Comparison of ENCODE assay signal across 1 cellular context in genomic region chr1:228165372-228166169, GRCh38.
A peak's percentile ranks its signal among the peaks of the same experiment; 100 is the strongest.
TF ChIP-seq lines count a peak whose summit lies in the region.

IBA57 (plus strand) TSS chr1:228165804; CDS start chr1:228165817, 13 bp downstream.

TF ChIP-seq in HepG2, 621 proteins besides CTCF, POLR2A, EP300 and RAD21 (continued from another document and continues in another):
- TF ChIP-seq ZNF318 (CRISPR knock-in tag; IDR thresholded peaks at IDR 0.05) (no peak), ZNF703 (CRISPR knock-in tag; IDR thresholded peaks at IDR 0.05; ENCODE audit: borderline replicate concordance) (no peak), ZNF674 (CRISPR knock-in tag; IDR thresholded peaks at IDR 0.05; ENCODE audit: low read depth) (no peak), DDIT3 (CRISPR knock-in tag; IDR thresholded peaks at IDR 0.05) (no peak), BRD4 (CRISPR knock-in tag; IDR thresholded peaks at IDR 0.05) (no peak), MYC (CRISPR knock-in tag; IDR thresholded peaks at IDR 0.05; ENCODE audit: borderline replicate concordance) (peak; percentile 84), ZNF430 (CRISPR knock-in tag; IDR thresholded peaks at IDR 0.05) (peak; percentile 76; the same call in 1 of the 2 replicates), KMT2B (CRISPR knock-in tag; IDR thresholded peaks at IDR 0.05) (peak; percentile 24; the same call in 1 of the 2 replicates), SNAI1 (CRISPR knock-in tag; IDR thresholded peaks at IDR 0.05; ENCODE audit: borderline replicate concordance) (no peak), ZNF781 (CRISPR knock-in tag; IDR thresholded peaks at IDR 0.05; ENCODE audit: borderline replicate concordance, not compliant biosample characterization) (no peak), MAZ (IDR thresholded peaks at IDR 0.05; ENCODE audit: borderline replicate concordance, low read depth, low read length) (peak; percentile 95), MAZ (CRISPR knock-in tag; IDR thresholded peaks at IDR 0.05; ENCODE audit: low read depth) (peak; percentile 98), STAG1 (CRISPR knock-in tag; IDR thresholded peaks at IDR 0.05) (0 out of 2 replicates have a peak, but pooled peaks have one; percentile 12), ZNF549 (CRISPR knock-in tag; IDR thresholded peaks at IDR 0.05) (no peak), NFE2 (CRISPR knock-in tag; IDR thresholded peaks at IDR 0.05) (no peak), FOXJ3 (CRISPR knock-in tag; IDR thresholded peaks at IDR 0.05; ENCODE audit: borderline replicate concordance) (no peak), IRF9 (CRISPR knock-in tag; IDR thresholded peaks at IDR 0.05; ENCODE audit: borderline replicate concordance) (no peak), ZSCAN25 (CRISPR knock-in tag; IDR thresholded peaks at IDR 0.05) (peak; percentile 56; the same call in 1 of the 2 replicates), JARID2 (CRISPR knock-in tag; IDR thresholded peaks at IDR 0.05; ENCODE audit: insufficient replicate concordance) (no peak), HOXA3 (CRISPR knock-in tag; IDR thresholded peaks at IDR 0.05) (peak; percentile 80), ZNF841 (CRISPR knock-in tag; IDR thresholded peaks at IDR 0.05; ENCODE audit: borderline replicate concordance) (no peak), PAWR (CRISPR knock-in tag; IDR thresholded peaks at IDR 0.05; ENCODE audit: borderline replicate concordance) (no peak), PHF5A (CRISPR knock-in tag; IDR thresholded peaks at IDR 0.05; ENCODE audit: low read depth, unreplicated experiment) (no peak), NBN (conservative IDR thresholded peaks at IDR 0.05) (no peak), NR2F2 (IDR thresholded peaks at IDR 0.05; ENCODE audit: borderline replicate concordance, low read depth) (no peak), MYPOP (CRISPR knock-in tag; IDR thresholded peaks at IDR 0.05) (peak; percentile 79; the same call in 1 of the 2 replicates), NCOA1 (CRISPR knock-in tag; IDR thresholded peaks at IDR 0.05) (no peak), RBFOX2 (IDR thresholded peaks at IDR 0.05; ENCODE audit: low read depth, low read length) (peak; percentile 100), ZNF101 (CRISPR knock-in tag; IDR thresholded peaks at IDR 0.05; ENCODE audit: borderline replicate concordance, low read depth) (no peak), KAT8 (CRISPR knock-in tag; IDR thresholded peaks at IDR 0.05) (peak; percentile 87), ZNF788 (CRISPR knock-in tag; IDR thresholded peaks at IDR 0.05; ENCODE audit: borderline replicate concordance) (0 out of 2 replicates have a peak, but pooled peaks have one; percentile 29), KAT7 (CRISPR knock-in tag; IDR thresholded peaks at IDR 0.05; ENCODE audit: borderline replicate concordance) (no peak), JUN (CRISPR knock-in tag; IDR thresholded peaks at IDR 0.05) (peak; percentile 83; the same call in 1 of the 2 replicates), ZNF878 (CRISPR knock-in tag; IDR thresholded peaks at IDR 0.05) (no peak), ZNF883 (CRISPR knock-in tag; IDR thresholded peaks at IDR 0.05; ENCODE audit: not compliant biosample characterization) (no peak), CREB3 (CRISPR knock-in tag; IDR thresholded peaks at IDR 0.05) (0 out of 2 replicates have a peak, but pooled peaks have one; percentile 27), CCDC6 (CRISPR knock-in tag; IDR thresholded peaks at IDR 0.05) (peak; percentile 97), SP5 (CRISPR knock-in tag; IDR thresholded peaks at IDR 0.05; ENCODE audit: borderline replicate concordance, low read depth) (peak; percentile 95), ZNF275 (CRISPR knock-in tag; IDR thresholded peaks at IDR 0.05; ENCODE audit: borderline replicate concordance) (no peak), ZSCAN31 (CRISPR knock-in tag; IDR thresholded peaks at IDR 0.05; ENCODE audit: low read depth) (no peak), ZBTB26 (CRISPR knock-in tag; IDR thresholded peaks at IDR 0.05; ENCODE audit: borderline replicate concordance) (no peak), CEBPG (CRISPR knock-in tag; IDR thresholded peaks at IDR 0.05) (peak; percentile 25; the same call in 1 of the 2 replicates), ZFP36 (IDR thresholded peaks at IDR 0.05; ENCODE audit: borderline replicate concordance, low read depth, low read length, partially characterized antibody) (no peak), ATF1 (CRISPR knock-in tag; IDR thresholded peaks at IDR 0.05) (peak; percentile 79), ZNF431 (CRISPR knock-in tag; IDR thresholded peaks at IDR 0.05; ENCODE audit: borderline replicate concordance, low read depth) (peak; percentile 96), SRSF1 (optimal IDR thresholded peaks at IDR 0.05; ENCODE audit: low read depth, low read length) (peak; percentile 4), SIN3B (IDR thresholded peaks at IDR 0.05; ENCODE audit: low read length) (no peak), ZNF136 (CRISPR knock-in tag; IDR thresholded peaks at IDR 0.05; ENCODE audit: low read depth) (peak; percentile 32; the same call in 1 of the 2 replicates), FOXA3 (CRISPR knock-in tag; IDR thresholded peaks at IDR 0.05) (no peak), ZIK1 (CRISPR knock-in tag; IDR thresholded peaks at IDR 0.05; ENCODE audit: borderline replicate concordance, low read depth) (no peak), ZNF550 (CRISPR knock-in tag; IDR thresholded peaks at IDR 0.05; ENCODE audit: borderline replicate concordance) (no peak), ZNF44 (CRISPR knock-in tag; IDR thresholded peaks at IDR 0.05) (0 out of 2 replicates have a peak, but pooled peaks have one; percentile 37)
